ENCODE assay signal across 25 cellular contexts in genomic region chr7:21066221-21066620, GRCh38.
"Had no signal": no experiment of that assay in that cellular context is flagged by ENCODE, and none has a peak within 500 bp of the region (broad histone marks: within the 10 kb centered on the region; RNA-seq: fewer than 3 reads in every experiment).

No MANE protein-coding gene starts in this region.

- H3K4me3 Mint-ChIP-seq: dendritic cell treated with granulocyte-macrophage colony-stimulating factor and Interleukin-4, amounts not matched to agents 40 ng/mL and 50 ng/mL, for 4 days; effector memory CD8-positive, alpha-beta T cell; endodermal cell; immature natural killer cell; naive B cell had no signal

- H3K27ac Mint-ChIP-seq: dendritic cell treated with granulocyte-macrophage colony-stimulating factor and Interleukin-4, amounts not matched to agents 40 ng/mL and 50 ng/mL, for 4 days; effector memory CD8-positive, alpha-beta T cell; endodermal cell; immature natural killer cell; naive B cell had no signal

- H3K9me3 Mint-ChIP-seq: dendritic cell treated with granulocyte-macrophage colony-stimulating factor and Interleukin-4, amounts not matched to agents 40 ng/mL and 50 ng/mL, for 4 days; effector memory CD8-positive, alpha-beta T cell; endodermal cell had no signal

- H3K27me3 Mint-ChIP-seq: dendritic cell treated with granulocyte-macrophage colony-stimulating factor and Interleukin-4, amounts not matched to agents 40 ng/mL and 50 ng/mL, for 4 days had no signal

- H3K27ac ChIP-seq: colonic mucosa, esophagus squamous epithelium, gastrocnemius medialis, heart left ventricle, hepatocyte, left lung, lower lobe of right lung had no signal

- H3K4me1 Mint-ChIP-seq: endodermal cell, immature natural killer cell, naive B cell had no signal

- H3K36me3 Mint-ChIP-seq: immature natural killer cell, naive B cell had no signal

- ATAC-seq: effector memory CD8-positive, alpha-beta T cell; esophagus mucosa; gastrocnemius medialis; heart left ventricle; left lung; left ventricle myocardium superior; lower lobe of right lung had no signal

- DNase-seq: colonic mucosa; cortex of kidney; effector CD8-positive, alpha-beta T cell; effector memory CD8-positive, alpha-beta T cell; endodermal cell; erythroblast; esophagus squamous epithelium; foreskin fibroblast; foreskin melanocyte; gastrocnemius medialis; heart left ventricle; hypothalamus; immature natural killer cell; islet precursor cell; kidney; kidney glomerular epithelial cell; left lung; left ventricle myocardium superior; lower lobe of right lung; mesendoderm; midbrain; naive B cell had no signal
